ENCODE assay signal across 16 cellular contexts in the genomic region with DNA sequence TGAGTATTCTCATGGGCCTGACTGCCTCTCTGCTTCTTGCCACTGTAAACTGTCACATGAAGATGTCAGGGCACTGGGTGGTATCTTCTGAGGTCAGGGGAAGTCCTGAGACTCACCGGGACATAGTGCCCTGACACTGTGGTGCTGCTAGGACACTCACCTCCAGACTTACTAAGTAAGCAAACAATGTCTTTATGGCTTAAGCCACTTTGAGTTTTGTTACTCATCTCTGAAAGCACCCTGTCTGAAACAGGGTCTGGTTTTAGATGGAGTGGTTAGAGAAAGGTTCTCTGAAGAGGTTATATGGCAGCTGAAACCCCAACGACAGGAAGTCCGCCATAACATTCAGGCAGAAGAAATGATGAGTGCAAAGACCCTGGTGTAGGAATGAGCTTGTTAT. TPM values are rescaled to one million over a fixed set of nuclear protein-coding genes. Genes with fewer than 3 reads are reported as not detected.
A peak's percentile ranks its signal among the peaks of the same experiment; 100 is the strongest.
DNase-seq lines count a peak whose midpoint lies in the region; ATAC-seq, FAIRE-seq and TF ChIP-seq lines count a peak whose summit lies in the region.
"Had no signal": no experiment of that assay in that cellular context is flagged by ENCODE, and none has a peak within 500 bp of the region (broad histone marks: within the 10 kb centered on the region; RNA-seq: fewer than 3 reads in every experiment).

No MANE protein-coding gene starts in this region.

- SMC1A ChIA-PET in GM12878 (lab: Charles Lee; ENCODE audit: uncharacterized antibody, unreplicated experiment) = interaction anchor here (0.7 to 3.8 kb wide), 8 partner anchors 12 to 294 kb away, joined by 3 to 29 read pairs (median 8); no protein-coding TSS in a partner anchor

- CTCF ChIA-PET in GM12878 (lab: Yijun Ruan, JAX) = interaction anchor here (1.3 to 3.0 kb wide), 4 partner anchors 8 to 18 kb away, joined by 5 to 15 read pairs (median 7); no protein-coding TSS in a partner anchor

- H3K9ac ChIP-seq in GM12878 (ENCODE audit: control insufficient read depth, insufficient read depth, low read length) = no peak overlapping the region

- TF ChIP-seq CTCF in GM12878 (IDR thresholded peaks at IDR 0.05 in 2 of 3, conservative IDR thresholded peaks at IDR 0.05 in 1 of 3; ENCODE audit: control insufficient read depth in 2 of 3, extremely low read depth in 1 of 3, insufficient read depth in 1 of 3, low read depth in 3 of 3, low read length in 3 of 3) (no peak), upper lobe of left lung (IDR thresholded peaks at IDR 0.05) (no peak), prostate gland (IDR thresholded peaks at IDR 0.05) (no peak)

- no peak for TF ChIP-seq RAD21 in GM12878 (IDR thresholded peaks at IDR 0.05; ENCODE audit: insufficient read depth, low read depth, low read length)

- TF ChIP-seq EP300 in GM12878 (IDR thresholded peaks at IDR 0.05; ENCODE audit: borderline replicate concordance in 1 of 2, control insufficient read depth in 1 of 2, low read depth in 2 of 2, low read length in 2 of 2) (peak in 1 of 2 experiments; percentile 10; a peak in 1 of 4 replicates), upper lobe of left lung (IDR thresholded peaks at IDR 0.05) (no peak)

- RAD21 ChIA-PET in GM12878 (lab: Charles Lee; ENCODE audit: unreplicated experiment) = interaction anchor here (0.9 to 3.3 kb wide), 3 partner anchors 10 to 67 kb away, joined by 3 to 11 read pairs (median 9); no protein-coding TSS in a partner anchor

- no peak overlapping the region; the same call in 1 of the 2 replicates for H3K4me2 ChIP-seq in GM12878 (ENCODE audit: control insufficient read depth, insufficient read depth)

- POLR2A ChIA-PET in GM12878 (lab: Charles Lee) = interaction anchor here (0.7 to 1.5 kb wide), 2 partner anchors 16 to 26 kb away, joined by 3 to 12 read pairs; no protein-coding TSS in a partner anchor

- BruUV-seq in GM12878 (replicated peaks; lab: Mats Ljungman, UMichigan) = no TSS peak

- H3K4me3 ChIP-seq in GM12878 = no peak overlapping the region
- H3K4me3 ChIP-seq in upper lobe of left lung = no peak overlapping the region
- no peak overlapping the region for H3K4me3 ChIP-seq in prostate gland
- H3K4me3 ChIP-seq: stomach had no signal

- H4K20me1 ChIP-seq in GM12878 (ENCODE audit: control insufficient read depth, insufficient read depth) = no peaks in the 10 kb centered on the region

- DNase-seq in GM12878 (ENCODE audit: low read depth, low spot score) = peak; percentile 65
- DNase-seq in upper lobe of left lung = no peak
- no peak for DNase-seq in prostate gland (ENCODE audit: low spot score)
- DNase-seq in Right ventricle myocardium superior = no peak
- DNase-seq: CD4-positive, alpha-beta memory T cell; GDM1; mesendoderm; NCI-H1105; NCI-H446 treated with DMSO at 0.1 percent for 48 hours; stomach had no signal

- H3K9me3 ChIP-seq in GM12878 (replicated peaks; ENCODE audit: control insufficient read depth, insufficient read depth, low read length) (no peaks in the 10 kb centered on the region), upper lobe of left lung (no peaks in the 10 kb centered on the region), prostate gland (no peaks in the 10 kb centered on the region)
- H3K9me3 ChIP-seq: stomach had no signal

- no peak for TF ChIP-seq POLR2A in GM12878 (IDR thresholded peaks at IDR 0.05; ENCODE audit: low read depth, low read length)
- TF ChIP-seq POLR2A in upper lobe of left lung (IDR thresholded peaks at IDR 0.05) = no peak
- no peak for TF ChIP-seq POLR2A in prostate gland (IDR thresholded peaks at IDR 0.05)

- peaks cover 16% of the 10 kb centered on the region; the same call in 1 of the 2 replicates for H3K4me1 ChIP-seq in GM12878 (ENCODE audit: control insufficient read depth, insufficient read depth, low read length)
- H3K4me1 ChIP-seq in upper lobe of left lung = no peaks in the 10 kb centered on the region
- no peaks in the 10 kb centered on the region for H3K4me1 ChIP-seq in prostate gland (replicated peaks)
- H3K4me1 ChIP-seq: stomach had no signal

- in situ Hi-C loops in GM12878 (cut with MboI) = no loop called here

- H3K79me2 ChIP-seq in GM12878 (ENCODE audit: control insufficient read depth, insufficient read depth, low read length) = no peaks in the 10 kb centered on the region

- WGBS in GM12878 (ENCODE audit: insufficient coverage, insufficient replicate concordance, low lambda C conversion rate, missing lambda C conversion rate) = 8% methylated on average over 3 of the region's 3 CpGs
- WGBS in upper lobe of left lung, 2 donors = 79 to 84% methylated on average over 3 of the region's 3 CpGs
- WGBS in prostate gland = 73% methylated on average over 3 of the region's 3 CpGs

- H2AFZ ChIP-seq in GM12878 (ENCODE audit: control insufficient read depth, low read depth, low read length) = peak overlapping the region; percentile 67

- ATAC-seq in GM18520 (IDR thresholded peaks at IDR 0.05; ENCODE audit: unreplicated experiment) (peak; percentile 86), GM21381 (IDR thresholded peaks at IDR 0.05; ENCODE audit: unreplicated experiment) (peak; percentile 71), HG03460 (IDR thresholded peaks at IDR 0.05; ENCODE audit: unreplicated experiment) (peak; percentile 72), GM12878 (peak; percentile 96), upper lobe of left lung (ENCODE audit: low FRiP score in 2 of 2) (no peak), Right ventricle myocardium superior (ENCODE audit: poor library complexity) (no peak)

- no peaks in the 10 kb centered on the region for H3K36me3 ChIP-seq in GM12878 (ENCODE audit: control insufficient read depth in 2 of 2, insufficient read depth in 2 of 2, low read length in 1 of 2)
- H3K36me3 ChIP-seq in upper lobe of left lung = no peaks in the 10 kb centered on the region
- no peaks in the 10 kb centered on the region for H3K36me3 ChIP-seq in prostate gland
- H3K36me3 ChIP-seq: stomach had no signal

- H3K27me3 ChIP-seq in GM12878 (replicated peaks in 1 of 2; ENCODE audit: control insufficient read depth in 2 of 2, insufficient read depth in 2 of 2, low read length in 1 of 2) = no peaks in the 10 kb centered on the region
- H3K27me3 ChIP-seq in upper lobe of left lung = no peaks in the 10 kb centered on the region
- no peaks in the 10 kb centered on the region for H3K27me3 ChIP-seq in prostate gland (replicated peaks; ENCODE audit: insufficient read depth)
- H3K27me3 ChIP-seq: stomach had no signal

- peak; percentile 95 for FAIRE-seq in GM12878 (lab: Jason Lieb, UNC)
- FAIRE-seq: colon had no signal

- H3K27ac ChIP-seq in GM12878 (ENCODE audit: control insufficient read depth, insufficient read depth) = peak overlapping the region; percentile 48
- no peak overlapping the region for H3K27ac ChIP-seq in upper lobe of left lung
- no peak overlapping the region for H3K27ac ChIP-seq in prostate gland
- H3K27ac ChIP-seq: stomach had no signal

- intact Hi-C loops in GM12878 (cut with micrococcal nuclease; ENCODE audit: unreplicated experiment) = loop anchor here (2.0 kb wide), 1 partner anchor 24 kb away; the partner anchor contains the start of gene GPR19
- intact Hi-C loops in prostate gland (cut with DNase I) = no loop called here
- intact Hi-C loops in Right ventricle myocardium superior (cut with DNase I) = no loop called here

TF ChIP-seq in GM12878, 131 proteins besides CTCF, POLR2A, EP300 and RAD21 (continues in another document):
- peak; percentile 50 for TF ChIP-seq RUNX3 (IDR thresholded peaks at IDR 0.05; ENCODE audit: low read length)
- TF ChIP-seq GABPA (IDR thresholded peaks at IDR 0.05; ENCODE audit: low read depth) = no peak

RNA-seq across cellular contexts. Expression of gene GPR19, which starts 22.7 kb away (rescaled TPM):
- 10.2 and 14.3 TPM in 2 replicates for total RNA-seq in GM12878 (2013; cell fraction: nucleolus; rRNA removed)
- total RNA-seq in GM12878 (2014; rRNA removed) = 2.1 and 2.7 TPM in 2 replicates
- 3.9 and 4.1 TPM in 2 replicates for total RNA-seq in GM12878 (2014; rRNA removed; fragmentation: Illumina TruSeq; extraction: Trizol)
- total RNA-seq in GM12878 (2021) = 2.6 and 3.4 TPM in 2 replicates
- 0.87 TPM for polyA plus RNA-seq in GM12878 (2011; ENCODE audit: low read depth)
- polyA plus RNA-seq in GM12878 (2011; rRNA removed) = 7.4 TPM in 2 replicates
- 5.5 and 5.7 TPM in 2 replicates for polyA plus RNA-seq in GM12878 (2011; cell fraction: cytosol; rRNA removed)
- polyA plus RNA-seq in GM12878 (2011; cell fraction: nucleus; rRNA removed) = 13.6 and 23.5 TPM in 2 replicates
- 2.3 and 3.3 TPM in 2 replicates for polyA plus RNA-seq in GM12878 (2012)
- 4.0 and 9.8 TPM in 2 replicates for polyA plus RNA-seq in GM12878 (2014; fragmentation: Illumina TruSeq; extraction: Trizol)
- polyA plus RNA-seq in GM12878 (2014; fragmentation: Nextera tagmentation; extraction: Ambion mirVana) = 1 to 10 TPM; 2.9 to 3.0 TPM
- polyA plus RNA-seq in GM12878 (2014; rRNA removed) = 1.7 and 2.2 TPM in 2 replicates
- 1 to 10 TPM; 2.2 to 3.1 TPM for polyA plus RNA-seq in GM12878 (2016; fragmentation: Nextera tagmentation; extraction: Ambion mirVana)
- polyA minus RNA-seq in GM12878 (2011; rRNA and poly(A)+ RNA removed) = 7.6 and 10.5 TPM in 2 replicates
- polyA minus RNA-seq in GM12878 (2011; cell fraction: cytosol; rRNA and poly(A)+ RNA removed) = 1.7 and 2.0 TPM in 2 replicates
- polyA minus RNA-seq in GM12878 (2011; cell fraction: nucleus; rRNA and poly(A)+ RNA removed) = 2.9 and 6.2 TPM in 2 replicates
- not detected for total RNA-seq in upper lobe of left lung
- total RNA-seq in prostate gland = not detected
- total RNA-seq in Right ventricle myocardium superior = not detected
- total RNA-seq: fibroblast of lung, osteocyte had no signal

RNA-seq across cellular contexts. Expression of gene CDKN1B, which starts 43.9 kb away (rescaled TPM):
- 31.1 and 38.2 TPM in 2 replicates for total RNA-seq in GM12878 (2013; cell fraction: nucleolus; rRNA removed)
- total RNA-seq in GM12878 (2014; rRNA removed) = 39.1 and 43.3 TPM in 2 replicates
- total RNA-seq in GM12878 (2014; rRNA removed; fragmentation: Illumina TruSeq; extraction: Trizol) = 22.7 and 24.2 TPM in 2 replicates
- total RNA-seq in GM12878 (2021) = 36.9 and 37.4 TPM in 2 replicates
- 11.2 TPM for polyA plus RNA-seq in GM12878 (2011; ENCODE audit: low read depth)
- polyA plus RNA-seq in GM12878 (2011; rRNA removed) = 25.4 and 39.5 TPM in 2 replicates
- polyA plus RNA-seq in GM12878 (2011; cell fraction: cytosol; rRNA removed) = 14.5 and 16.9 TPM in 2 replicates
- polyA plus RNA-seq in GM12878 (2011; cell fraction: nucleus; rRNA removed) = 21.5 and 21.6 TPM in 2 replicates
- polyA plus RNA-seq in GM12878 (2012) = 25.9 and 32.3 TPM in 2 replicates
- polyA plus RNA-seq in GM12878 (2014; fragmentation: Illumina TruSeq; extraction: Trizol) = 21.6 and 22.1 TPM in 2 replicates
- 1 to 10 TPM; 4.2 to 8.0 TPM for polyA plus RNA-seq in GM12878 (2014; fragmentation: Nextera tagmentation; extraction: Ambion mirVana)
- 27.8 and 29.2 TPM in 2 replicates for polyA plus RNA-seq in GM12878 (2014; rRNA removed)
- 1 to 10 TPM; 4.9 to 5.5 TPM for polyA plus RNA-seq in GM12878 (2016; fragmentation: Nextera tagmentation; extraction: Ambion mirVana)
- 19.7 and 22.0 TPM in 2 replicates for polyA minus RNA-seq in GM12878 (2011; rRNA and poly(A)+ RNA removed)
- 14.3 and 15.9 TPM in 2 replicates for polyA minus RNA-seq in GM12878 (2011; cell fraction: cytosol; rRNA and poly(A)+ RNA removed)
- 43.3 and 59.1 TPM in 2 replicates for polyA minus RNA-seq in GM12878 (2011; cell fraction: nucleus; rRNA and poly(A)+ RNA removed)
- 10 to 100 TPM; 42.1 to 85.5 (median 72.3) TPM for total RNA-seq in upper lobe of left lung
- total RNA-seq in prostate gland = 100 to 1,000 TPM in 1 of 2 donors, 10 to 100 TPM in 1; 73.5 to 110 TPM
- 37.5 TPM for total RNA-seq in Right ventricle myocardium superior

Comparison
In these comparisons a context has a peak if more than half of its experiments do, and no peak if none do; other contexts are left out.
1. ATAC-seq: peak in GM18520 (single experiment), GM21381 (single experiment), HG03460 (single experiment) and GM12878 (single experiment); none in upper lobe of left lung (0 of 2) and Right ventricle myocardium superior (single experiment).